In genomic region chr6:2931970-2932748, GRCh38 we compare ENCODE assay signal across 1 cellular context.
TF ChIP-seq lines count a peak whose summit lies in the region.

No MANE protein-coding gene starts in this region.

TF ChIP-seq in GM12878, 131 proteins besides CTCF, POLR2A, EP300 and RAD21 (continued from another document and continues in another):
- TF ChIP-seq MAX (IDR thresholded peaks at IDR 0.05; ENCODE audit: low read depth, low read length), result no peak
- no peak for TF ChIP-seq MTA2 (IDR thresholded peaks at IDR 0.05; ENCODE audit: low read depth)
- TF ChIP-seq CEBPB (IDR thresholded peaks at IDR 0.05; ENCODE audit: borderline replicate concordance in 1 of 2, low read depth in 2 of 2, low read length in 2 of 2), result no peak
- TF ChIP-seq NFXL1 (IDR thresholded peaks at IDR 0.05; ENCODE audit: borderline replicate concordance), result no peak
- TF ChIP-seq BCL3 (IDR thresholded peaks at IDR 0.05; ENCODE audit: borderline replicate concordance, insufficient read depth, low read depth, low read length, poor library complexity, severe bottlenecking), result no peak
- 0 out of 2 replicates have a peak, but pooled peaks have one; percentile 51 for TF ChIP-seq NBN (IDR thresholded peaks at IDR 0.05)
- TF ChIP-seq STAT3 (IDR thresholded peaks at IDR 0.05; ENCODE audit: low read depth, low read length), result no peak
- TF ChIP-seq E4F1 (IDR thresholded peaks at IDR 0.05; ENCODE audit: borderline replicate concordance, partially characterized antibody), result no peak
- no peak for TF ChIP-seq ELK1 (IDR thresholded peaks at IDR 0.05; ENCODE audit: low read depth, low read length)
- TF ChIP-seq ZNF24 (IDR thresholded peaks at IDR 0.05), result 0 out of 2 replicates have a peak, but pooled peaks have one; percentile 14
- TF ChIP-seq RELB (IDR thresholded peaks at IDR 0.05; ENCODE audit: low read depth), result no peak
- TF ChIP-seq CHD1 (IDR thresholded peaks at IDR 0.05; ENCODE audit: low read depth, low read length), result no peak
- TF ChIP-seq USF1 (IDR thresholded peaks at IDR 0.05; ENCODE audit: borderline replicate concordance, extremely low read length, insufficient read depth, low read depth, low read length), result no peak
- TF ChIP-seq SMC3 (IDR thresholded peaks at IDR 0.05; ENCODE audit: borderline replicate concordance, low read length), result peak; percentile 99
- no peak for TF ChIP-seq CBFB (IDR thresholded peaks at IDR 0.05; ENCODE audit: low read depth)
- TF ChIP-seq MYC (IDR thresholded peaks at IDR 0.05; ENCODE audit: insufficient read depth, insufficient read length, insufficient replicate concordance, low read length, severe bottlenecking), result no peak
- no peak for TF ChIP-seq ZBTB33 (IDR thresholded peaks at IDR 0.05)
- TF ChIP-seq RBBP5 (conservative IDR thresholded peaks at IDR 0.05), result no peak
- no peak for TF ChIP-seq NRF1 (conservative IDR thresholded peaks at IDR 0.05; ENCODE audit: low read depth, low read length)
- TF ChIP-seq HCFC1 (IDR thresholded peaks at IDR 0.05; ENCODE audit: low read length), result no peak
- no peak for TF ChIP-seq MXI1 (IDR thresholded peaks at IDR 0.05; ENCODE audit: low read depth, low read length)
- TF ChIP-seq RFX5 (IDR thresholded peaks at IDR 0.05; ENCODE audit: low read depth, low read length), result no peak
- TF ChIP-seq PBX3 (IDR thresholded peaks at IDR 0.05; ENCODE audit: insufficient replicate concordance, low read depth, low read length), result no peak
- no peak for TF ChIP-seq FOXM1 (IDR thresholded peaks at IDR 0.05; ENCODE audit: low read depth, low read length)
- TF ChIP-seq KLF5 (IDR thresholded peaks at IDR 0.05; ENCODE audit: partially characterized antibody), result no peak
- TF ChIP-seq ZZZ3 (IDR thresholded peaks at IDR 0.05; ENCODE audit: control insufficient read depth, insufficient read length, low read depth), result no peak
- TF ChIP-seq MLLT1 (IDR thresholded peaks at IDR 0.05), result no peak
- TF ChIP-seq SP1 (IDR thresholded peaks at IDR 0.05; ENCODE audit: low read depth, low read length), result peak; percentile 10
- TF ChIP-seq ZNF274 (IDR thresholded peaks at IDR 0.05; ENCODE audit: insufficient read depth, insufficient read length), result no peak
- no peak for TF ChIP-seq NFYA (IDR thresholded peaks at IDR 0.05; ENCODE audit: borderline replicate concordance, low read depth, low read length)
- TF ChIP-seq E2F8 (IDR thresholded peaks at IDR 0.05; ENCODE audit: low read depth, partially characterized antibody), result no peak
- no peak for TF ChIP-seq FOXK2 (IDR thresholded peaks at IDR 0.05)
- peak; percentile 61; the same call in 1 of the 2 replicates for TF ChIP-seq SMARCA5 (IDR thresholded peaks at IDR 0.05)
- no peak for TF ChIP-seq BRCA1 (IDR thresholded peaks at IDR 0.05; ENCODE audit: low read depth, low read length)
- TF ChIP-seq RUNX3 (IDR thresholded peaks at IDR 0.05; ENCODE audit: low read length), result no peak
- no peak for TF ChIP-seq SIX5 (IDR thresholded peaks at IDR 0.05; ENCODE audit: low read depth, low read length, severe bottlenecking)
- no peak for TF ChIP-seq ZBED1 (IDR thresholded peaks at IDR 0.05; ENCODE audit: borderline replicate concordance)
- TF ChIP-seq ATF2 (IDR thresholded peaks at IDR 0.05; ENCODE audit: low read length), result no peak
- peak; percentile 75 for TF ChIP-seq IRF4 (IDR thresholded peaks at IDR 0.05; ENCODE audit: low read depth, low read length)
- TF ChIP-seq ZNF207 (IDR thresholded peaks at IDR 0.05; ENCODE audit: borderline replicate concordance), result no peak; the same call in 1 of the 2 replicates
